20 cellular contexts compared by ENCODE assay signal in the genomic region with DNA sequence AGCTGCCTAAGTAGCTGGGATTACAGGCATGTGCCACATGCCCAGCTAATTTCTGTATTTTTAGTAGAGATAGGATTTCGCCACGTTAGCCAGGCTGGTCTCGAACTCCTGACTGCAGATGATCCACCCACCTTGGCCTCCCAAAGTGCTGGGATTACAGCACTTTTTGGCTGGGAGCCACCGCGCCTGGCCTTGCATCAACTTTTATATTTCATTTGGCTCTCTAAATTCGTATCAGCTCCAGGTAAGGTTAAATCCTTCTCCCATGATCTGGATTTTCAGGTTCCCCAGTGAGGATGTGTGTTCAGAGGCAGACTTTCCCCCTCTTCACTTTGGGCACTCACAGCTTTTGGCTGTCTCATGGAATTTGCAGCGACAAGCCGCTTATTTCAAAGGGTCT.
"Had no signal": no experiment of that assay in that cellular context is flagged by ENCODE, and none has a peak within 500 bp of the region (broad histone marks: within the 10 kb centered on the region; RNA-seq: fewer than 3 reads in every experiment).

No MANE protein-coding gene starts in this region.

- H3K27ac ChIP-seq: esophagus muscularis mucosa, heart right ventricle, sigmoid colon, testis, vagina had no signal

- H3K9me3 Mint-ChIP-seq: activated T-cell treated with anti-CD3 and anti-CD28 coated beads, Interleukin-2, amount 50 U/mL, for 4 hours; natural killer cell treated with Interleukin-12 subunit alpha and Interleukin-12 subunit beta and Interleukin-15 and Interleukin-18, amount 100 ng/mL, for 72 hours; stimulated activated memory B cell treated with anti-CD40 and anti-IgM and Interleukin-4, amounts not matched to agents 10 μg/mL and 1 μg/mL and 100 μg/mL, for 72 hours; T-cell had no signal

- DNase-seq: activated CD4-positive, alpha-beta T cell treated with anti-CD3 and anti-CD28 coated beads, Interleukin-2, amount 50 U/mL, for 1 hour; activated CD8-positive, alpha-beta memory T cell treated with anti-CD3 and anti-CD28 coated beads, Interleukin-2, amount 50 U/mL, for 4 hours; activated naive CD4-positive, alpha-beta T cell treated with anti-CD3 and anti-CD28 coated beads, Interleukin-2, amount 50 U/mL, for 16 hours; activated T-cell treated with anti-CD3 and anti-CD28 coated beads, Interleukin-2, amount 50 U/mL, for 4 hours; cerebellar nuclear complex; cortex of kidney; effector CD4-positive, alpha-beta T cell; heart right ventricle; kidney glomerular epithelial cell; nucleus accumbens; sigmoid colon; stimulated activated CD4-positive, alpha-beta T cell treated with anti-CD3 and anti-CD28 coated beads, Interleukin-4, amount 100 ng/mL, for 4 hours; T-cell; T-helper 9 cell; testis had no signal

- H3K27me3 Mint-ChIP-seq: natural killer cell treated with Interleukin-12 subunit alpha and Interleukin-12 subunit beta and Interleukin-15 and Interleukin-18, amount 100 ng/mL, for 72 hours; stimulated activated memory B cell treated with anti-CD40 and anti-IgM and Interleukin-4, amounts not matched to agents 10 μg/mL and 1 μg/mL and 100 μg/mL, for 72 hours; T-cell had no signal

- H3K27me3 ChIP-seq: esophagus muscularis mucosa, heart right ventricle, sigmoid colon, testis, vagina had no signal

- H3K4me1 ChIP-seq: testis had no signal

- H3K4me3 Mint-ChIP-seq: activated T-cell treated with anti-CD3 and anti-CD28 coated beads, Interleukin-2, amount 50 U/mL, for 4 hours; natural killer cell treated with Interleukin-12 subunit alpha and Interleukin-12 subunit beta and Interleukin-15 and Interleukin-18, amount 100 ng/mL, for 72 hours; stimulated activated memory B cell treated with anti-CD40 and anti-IgM and Interleukin-4, amounts not matched to agents 10 μg/mL and 1 μg/mL and 100 μg/mL, for 72 hours; T-cell had no signal

- H3K36me3 ChIP-seq: vagina had no signal

- H3K27ac Mint-ChIP-seq: natural killer cell treated with Interleukin-12 subunit alpha and Interleukin-12 subunit beta and Interleukin-15 and Interleukin-18, amount 100 ng/mL, for 72 hours; stimulated activated memory B cell treated with anti-CD40 and anti-IgM and Interleukin-4, amounts not matched to agents 10 μg/mL and 1 μg/mL and 100 μg/mL, for 72 hours had no signal

- H3K9me3 ChIP-seq: esophagus muscularis mucosa, heart right ventricle, sigmoid colon, testis, vagina had no signal

- ATAC-seq: activated CD4-positive, CD25-positive, alpha-beta regulatory T cell treated with anti-CD3 and anti-CD28 coated beads, Interleukin-2, amount 50 U/mL, for 24 hours; activated T-cell treated with anti-CD3 and anti-CD28 coated beads, Interleukin-2, amount 50 U/mL, for 4 hours; heart right ventricle; natural killer cell treated with Interleukin-12 subunit alpha and Interleukin-12 subunit beta and Interleukin-15 and Interleukin-18, amount 100 ng/mL, for 72 hours; stimulated activated memory B cell treated with anti-CD40 and anti-IgM and Interleukin-4, amounts not matched to agents 10 μg/mL and 1 μg/mL and 100 μg/mL, for 72 hours; T-cell had no signal

- H3K4me3 ChIP-seq: esophagus muscularis mucosa, heart right ventricle, sigmoid colon, testis, vagina had no signal

- H3K4me1 Mint-ChIP-seq: stimulated activated memory B cell treated with anti-CD40 and anti-IgM and Interleukin-4, amounts not matched to agents 10 μg/mL and 1 μg/mL and 100 μg/mL, for 72 hours had no signal
